17 cellular contexts compared by ENCODE assay signal in genomic region chr7:117269895-117270294, GRCh38. TPM values are rescaled to one million over a fixed set of nuclear protein-coding genes. Genes with fewer than 3 reads are reported as not detected.
DNase-seq lines count a peak whose midpoint lies in the region; ATAC-seq, FAIRE-seq and TF ChIP-seq lines count a peak whose summit lies in the region.
"Had no signal": no experiment of that assay in that cellular context is flagged by ENCODE, and none has a peak within 500 bp of the region (broad histone marks: within the 10 kb centered on the region; RNA-seq: fewer than 3 reads in every experiment).

No MANE protein-coding gene starts in this region.

- peak; percentile 68 for DNase-seq in A172 (ENCODE audit: low spot score)
- DNase-seq in K562 (ENCODE audit: extremely low read depth in 1 of 4, low spot score in 3 of 4), result no peak
- peak; percentile 91 for DNase-seq in iris pigment epithelial cell (ENCODE audit: low read depth)
- no peak for DNase-seq in GM13976 (ENCODE audit: low spot score)
- DNase-seq in right lobe of liver, result no peak
- DNase-seq: AML-193; anterior cingulate cortex; immature natural killer cell; MV-4-11; naive thymus-derived CD4-positive, alpha-beta T cell; NCI-H345; Right ventricle myocardium superior had no signal

- H3K79me2 ChIP-seq in K562 (ENCODE audit: control insufficient read depth, insufficient read depth, low read length), result no peaks in the 10 kb centered on the region

- H3K27ac ChIP-seq in K562 (ENCODE audit: extremely low read depth, low read depth, low read length) (no peak overlapping the region), right lobe of liver (no peak overlapping the region)

- TF ChIP-seq EP300 in K562 (IDR thresholded peaks at IDR 0.05; ENCODE audit: low read length), result no peak

- TF ChIP-seq RAD21 in K562 (CRISPR knock-in tag; conservative IDR thresholded peaks at IDR 0.05 in 1 of 2, IDR thresholded peaks at IDR 0.05 in 1 of 2), result no peak

- FAIRE-seq in K562 (lab: Jason Lieb, UNC), result no peak

- H3K9me1 ChIP-seq in K562 (ENCODE audit: control insufficient read depth, insufficient read depth, low read length), result no peaks in the 10 kb centered on the region

- in situ Hi-C loops in K562 (cut with MboI), result no loop called here
- in situ Hi-C loops in GM13976 (cut with MboI; ENCODE audit: low sequenced_read_pairs, unreplicated experiment), result no loop called here

- peak; percentile 20 for ATAC-seq in HG02610 (IDR thresholded peaks at IDR 0.05; ENCODE audit: unreplicated experiment)
- no peak for ATAC-seq in K562
- ATAC-seq in GM19324 (IDR thresholded peaks at IDR 0.05; ENCODE audit: low FRiP score, unreplicated experiment), result no peak
- ATAC-seq in GM18520 (IDR thresholded peaks at IDR 0.05; ENCODE audit: unreplicated experiment), result no peak
- ATAC-seq in right lobe of liver, result no peak
- ATAC-seq: naive thymus-derived CD4-positive, alpha-beta T cell had no signal

- intact Hi-C loops in K562 (cut with micrococcal nuclease), result no loop called here
- intact Hi-C loops in right lobe of liver (cut with DNase I), result no loop called here

- peaks cover 16 to 25% of the 10 kb centered on the region in 2 experiments; a peak in 4 of 5 replicates for H3K27me3 ChIP-seq in K562 (ENCODE audit: control insufficient read depth in 2 of 2, insufficient read depth in 2 of 2, low read length in 2 of 2)
- no peaks in the 10 kb centered on the region for H3K27me3 ChIP-seq in right lobe of liver

- CTCF ChIA-PET in K562 (lab: Yijun Ruan, JAX; ENCODE audit: low intra/inter-chr PET ratio), result no interaction called here

- no peak overlapping the region for H3K9ac ChIP-seq in K562 (ENCODE audit: insufficient read depth in 1 of 2, low read depth in 2 of 2, low read length in 2 of 2)

- H3K4me3 ChIP-seq in K562 (no peak overlapping the region), right lobe of liver (no peak overlapping the region)
- H3K4me3 ChIP-seq: skin epidermis had no signal

- TF ChIP-seq CTCF in K562 (IDR thresholded peaks at IDR 0.05 in 2 of 3, conservative IDR thresholded peaks at IDR 0.05 in 1 of 3; ENCODE audit: insufficient read depth in 2 of 3, low read depth in 1 of 3, low read length in 3 of 3) (no peak), GM13976 (IDR thresholded peaks at IDR 0.05; ENCODE audit: borderline replicate concordance, control extremely low read depth, extremely low read depth, insufficient read depth, missing control alignments) (no peak), right lobe of liver (IDR thresholded peaks at IDR 0.05) (no peak)

- WGBS in K562 (ENCODE audit: insufficient coverage, low coverage, missing lambda C conversion rate), result 1% methylated on average over 3 of the region's 3 CpGs
- 48% methylated on average over 3 of the region's 3 CpGs for WGBS in right lobe of liver (ENCODE audit: insufficient coverage, low coverage, low lambda C conversion rate, missing lambda C conversion rate)

- POLR2A ChIA-PET in K562 (lab: Yijun Ruan, JAX), result no interaction called here

- H3K36me3 ChIP-seq in K562 (ENCODE audit: control insufficient read depth, insufficient read depth, low read length) (no peaks in the 10 kb centered on the region), right lobe of liver (no peaks in the 10 kb centered on the region)

- H3K4me2 ChIP-seq in K562 (ENCODE audit: insufficient read depth, low read length), result no peak overlapping the region

- no TSS peak for BruUV-seq in K562 (replicated peaks; lab: Mats Ljungman, UMichigan)

- no peaks in the 10 kb centered on the region for H3K4me1 ChIP-seq in K562 (replicated peaks in 1 of 2; ENCODE audit: control insufficient read depth in 2 of 2, insufficient read depth in 2 of 2, low read length in 2 of 2)
- no peaks in the 10 kb centered on the region for H3K4me1 ChIP-seq in right lobe of liver

- no peak overlapping the region for H2AFZ ChIP-seq in K562 (ENCODE audit: low read depth, low read length)

- TF ChIP-seq POLR2A in K562 (conservative IDR thresholded peaks at IDR 0.05) (no peak), right lobe of liver (IDR thresholded peaks at IDR 0.05) (no peak)

- no peaks in the 10 kb centered on the region for H4K20me1 ChIP-seq in K562 (replicated peaks; ENCODE audit: control insufficient read depth, insufficient read depth, low read length)

- no peaks in the 10 kb centered on the region for H3K9me3 ChIP-seq in K562 (replicated peaks; ENCODE audit: control insufficient read depth, insufficient read depth, low read depth, low read length)
- no peaks in the 10 kb centered on the region for H3K9me3 ChIP-seq in right lobe of liver

TF ChIP-seq in K562, 482 proteins besides CTCF, POLR2A, EP300 and RAD21:
- TF ChIP-seq ZNF146 (CRISPR knock-in tag; IDR thresholded peaks at IDR 0.05; ENCODE audit: unreplicated experiment) (no peak), ZSCAN29 (IDR thresholded peaks at IDR 0.05) (peak; percentile 96)

RNA-seq across cellular contexts. Expression of gene WNT2, which starts 53.0 kb away (rescaled TPM):
- total RNA-seq in A172 (2014; rRNA removed; shearing (Covaris generic)), result not detected in 2 replicates
- not detected in 2 replicates for total RNA-seq in K562 (2011; cell fraction: chromatin; rRNA removed; ENCODE audit: low replicate concordance)
- not detected in 2 replicates for total RNA-seq in K562 (2011; cell fraction: nucleolus; rRNA removed)
- total RNA-seq in K562 (2011; cell fraction: nucleoplasm; rRNA removed), result not detected in 2 replicates
- total RNA-seq in K562 (2014; rRNA removed) (not detected in 2 replicates), K562 (2014; rRNA removed; fragmentation: Illumina TruSeq; extraction: Trizol) (not detected in 2 replicates), K562 (2015; rRNA removed; fragmentation: Illumina TruSeq; extraction: Trizol) (not detected in 2 replicates), K562 (2021) (not detected in 2 replicates), right lobe of liver (under 1 TPM; 0.46 to 0.93 (median 0.57) TPM)
- polyA plus RNA-seq in K562 (2011; rRNA removed) (not detected in 2 replicates), K562 (2014; fragmentation: Illumina TruSeq; extraction: Trizol) (not detected in 2 replicates), K562 (2014; fragmentation: Nextera tagmentation; extraction: Ambion mirVana) (under 1 TPM in 1 of 2 experiments, not detected in 1; 0.04 TPM), K562 (2014; rRNA removed) (not detected in 2 replicates)
- not detected in 2 replicates for polyA plus RNA-seq in K562 (2011; cell fraction: cytosol; rRNA removed)
- not detected in 2 replicates for polyA plus RNA-seq in K562 (2011; cell fraction: nucleus; rRNA removed)
- not detected in 2 replicates for polyA plus RNA-seq in K562 (2012)
- not detected in 2 replicates for polyA minus RNA-seq in K562 (2011; rRNA and poly(A)+ RNA removed)
- polyA minus RNA-seq in K562 (2011; cell fraction: cytosol; rRNA and poly(A)+ RNA removed), result not detected in 2 replicates
- polyA minus RNA-seq in K562 (2011; cell fraction: nucleus; rRNA and poly(A)+ RNA removed), result not detected in 2 replicates
- total RNA-seq: Daoy; naive thymus-derived CD4-positive, alpha-beta T cell; Right ventricle myocardium superior had no signal
- polyA plus RNA-seq: immature natural killer cell; naive thymus-derived CD4-positive, alpha-beta T cell had no signal

Comparison
In these comparisons a context has a peak if more than half of its experiments do, and no peak if none do; other contexts are left out.
1. DNase-seq: peak in A172 (single experiment) and iris pigment epithelial cell (single experiment); none in K562 (0 of 4), GM13976 (single experiment) and right lobe of liver (0 of 3).